ENCODE assay signal across 8 cellular contexts in the genomic region with DNA sequence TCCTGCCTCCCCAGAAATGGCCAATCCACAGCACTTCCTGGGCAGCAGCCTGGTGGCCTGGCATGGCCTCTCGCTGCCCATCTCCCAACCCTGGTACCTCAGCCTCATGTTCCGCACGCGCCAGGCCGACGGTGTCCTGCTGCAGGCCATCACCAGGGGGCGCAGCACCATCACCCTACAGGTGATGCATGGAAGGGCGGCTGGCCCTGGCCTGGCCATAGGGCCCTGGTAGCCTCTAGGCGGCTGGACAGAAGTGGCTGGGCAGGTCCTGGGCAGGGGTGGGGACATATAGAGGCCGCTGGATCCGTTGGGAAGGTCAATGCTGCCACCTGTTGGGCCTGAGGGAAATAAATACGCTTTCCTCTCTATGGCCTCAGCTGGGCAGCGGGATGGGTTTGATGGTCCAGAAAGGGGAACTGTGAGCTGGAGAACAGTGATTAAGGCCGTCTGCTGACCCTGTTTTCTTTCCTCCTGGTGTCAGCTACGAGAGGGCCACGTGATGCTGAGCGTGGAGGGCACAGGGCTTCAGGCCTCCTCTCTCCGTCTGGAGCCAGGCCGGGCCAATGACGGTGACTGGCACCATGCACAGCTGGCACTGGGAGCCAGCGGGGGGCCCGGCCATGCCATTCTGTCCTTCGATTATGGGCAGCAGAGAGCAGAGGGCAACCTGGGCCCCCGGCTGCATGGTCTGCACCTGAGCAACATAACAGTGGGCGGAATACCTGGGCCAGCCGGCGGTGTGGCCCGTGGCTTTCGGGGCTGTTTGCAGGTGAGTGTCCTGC. TPM values are rescaled to one million over a fixed set of nuclear protein-coding genes. Genes with fewer than 3 reads are reported as not detected.
A peak's percentile ranks its signal among the peaks of the same experiment; 100 is the strongest.
DNase-seq lines count a peak whose midpoint lies in the region; ATAC-seq and TF ChIP-seq lines count a peak whose summit lies in the region.

No MANE protein-coding gene starts in this region.

- H3K4me1 ChIP-seq in GM23338 (ENCODE audit: insufficient read depth), result no peaks in the 10 kb centered on the region; the same call in 1 of the 2 replicates

- POLR2A ChIA-PET in activated CD4-positive, alpha-beta T cell treated with anti-CD3 and anti-CD28 coated beads for 36 hours (lab: Charles Lee), result no interaction called here

- H3K79me2 ChIP-seq in GM23338 (replicated peaks; ENCODE audit: insufficient read depth), result no peaks in the 10 kb centered on the region

- DNase-seq in DMS53 (lab: John Stamatoyannopoulos, UW), result peak; percentile 99
- DNase-seq in GM23338 (ENCODE audit: low spot score), result peak; percentile 98
- DNase-seq in NCI-H1092 treated with DMSO at 0.1 percent for 48 hours (lab: John Stamatoyannopoulos, UW), result peak; percentile 32
- DNase-seq in activated CD4-positive, alpha-beta T cell treated with anti-CD3 and anti-CD28 coated beads for 36 hours, result peak; percentile 92
- DNase-seq in central memory CD8-positive, alpha-beta T cell (ENCODE audit: low spot score in 2 of 2), result peak; percentile 55 to 75
- peak; percentile 82 for DNase-seq in stimulated activated CD4-positive, alpha-beta T cell treated with anti-CD3 and anti-CD28 coated beads, Interleukin-4, amount 100 ng/mL, for 1 hour

- no peak overlapping the region for H3K4me3 ChIP-seq in GM23338

- 0 out of 2 replicates have a peak, but pooled peaks cover 5% of the 10 kb centered on the region for H3F3A ChIP-seq in GM23338 (replicated peaks; ENCODE audit: low read depth)

- no peak overlapping the region for H3K27ac ChIP-seq in GM23338 (ENCODE audit: low read depth)
- peak overlapping the region; percentile 96 for H3K27ac ChIP-seq in layer of hippocampus (ENCODE audit: low read depth, low read length)

- peaks cover 19% of the 10 kb centered on the region for H3K4me1 Mint-ChIP-seq in GM23338
- H3K4me1 Mint-ChIP-seq in activated CD4-positive, alpha-beta T cell treated with anti-CD3 and anti-CD28 coated beads for 36 hours, result no peaks in the 10 kb centered on the region
- H3K4me1 Mint-ChIP-seq in central memory CD8-positive, alpha-beta T cell, result no peaks in the 10 kb centered on the region

- ATAC-seq in GM23338 (peak; percentile 92), GM18870 (IDR thresholded peaks at IDR 0.05; ENCODE audit: unreplicated experiment) (no peak)
- ATAC-seq in activated CD4-positive, alpha-beta T cell treated with anti-CD3 and anti-CD28 coated beads for 36 hours, result peak; percentile 98
- peak; percentile 70 for ATAC-seq in central memory CD8-positive, alpha-beta T cell (replicated peaks; ENCODE audit: extremely low read depth, poor library complexity, severe bottlenecking)

- H3K36me3 Mint-ChIP-seq in GM23338 (ENCODE audit: low read depth), result peaks cover 6% of the 10 kb centered on the region; the same call in 2 of the 3 replicates
- peaks cover 2% of the 10 kb centered on the region for H3K36me3 Mint-ChIP-seq in activated CD4-positive, alpha-beta T cell treated with anti-CD3 and anti-CD28 coated beads for 36 hours (ENCODE audit: low read depth)
- H3K36me3 Mint-ChIP-seq in central memory CD8-positive, alpha-beta T cell (ENCODE audit: insufficient read depth), result peaks cover 5% of the 10 kb centered on the region

- H3K9me3 Mint-ChIP-seq in GM23338, result no peaks in the 10 kb centered on the region; the same call in 1 of the 3 replicates
- no peaks in the 10 kb centered on the region for H3K9me3 Mint-ChIP-seq in activated CD4-positive, alpha-beta T cell treated with anti-CD3 and anti-CD28 coated beads for 36 hours (ENCODE audit: low read depth)
- no peaks in the 10 kb centered on the region for H3K9me3 Mint-ChIP-seq in central memory CD8-positive, alpha-beta T cell

- H3K36me3 ChIP-seq in GM23338 (ENCODE audit: insufficient read depth), result no peaks in the 10 kb centered on the region; the same call in 1 of the 2 replicates

- TF ChIP-seq CTCF in GM23338 (conservative IDR thresholded peaks at IDR 0.05; ENCODE audit: low read depth in 2 of 2), result peak; percentile 96 to 99

- H3K27ac Mint-ChIP-seq in GM23338, result no peak overlapping the region
- peak overlapping the region; percentile 89 for H3K27ac Mint-ChIP-seq in activated CD4-positive, alpha-beta T cell treated with anti-CD3 and anti-CD28 coated beads for 36 hours
- peak overlapping the region; percentile 25 for H3K27ac Mint-ChIP-seq in central memory CD8-positive, alpha-beta T cell (ENCODE audit: low read depth)

- no peaks in the 10 kb centered on the region for H3K9me2 ChIP-seq in GM23338 (ENCODE audit: insufficient read depth)

- CTCF ChIA-PET in activated CD4-positive, alpha-beta T cell treated with anti-CD3 and anti-CD28 coated beads for 36 hours (lab: Charles Lee), result interaction anchor here (0.8 to 7.2 kb wide), 13 partner anchors 10 to 269 kb away, joined by 3 to 76 read pairs (median 4); partner anchors contain the start of genes SARS1 and SORT1

- H4K20me1 ChIP-seq in GM23338 (replicated peaks; ENCODE audit: insufficient read depth), result no peaks in the 10 kb centered on the region

- H3K27me3 ChIP-seq in GM23338 (ENCODE audit: insufficient read depth) (no peaks in the 10 kb centered on the region), layer of hippocampus (ENCODE audit: control insufficient read depth, insufficient read depth, low read length) (no peaks in the 10 kb centered on the region)

- no peak overlapping the region for H2AFZ ChIP-seq in GM23338

- no peak overlapping the region for H3K4me2 ChIP-seq in GM23338

- intact Hi-C loops in activated CD4-positive, alpha-beta T cell treated with anti-CD3 and anti-CD28 coated beads for 36 hours (cut with DNase I, micrococcal nuclease), result loop anchor here (1.0 to 5.0 kb wide), 6 partner anchors 20 to 269 kb away; partner anchors contain the start of gene PSRC1 (in 1 of the 2)

- no peak overlapping the region; the same call in 2 of the 3 replicates for H3K4me3 Mint-ChIP-seq in GM23338
- no peak overlapping the region for H3K4me3 Mint-ChIP-seq in activated CD4-positive, alpha-beta T cell treated with anti-CD3 and anti-CD28 coated beads for 36 hours
- no peak overlapping the region for H3K4me3 Mint-ChIP-seq in central memory CD8-positive, alpha-beta T cell

- peaks cover 10% of the 10 kb centered on the region for H3K27me3 Mint-ChIP-seq in GM23338 (ENCODE audit: insufficient read depth, low read depth, poor library complexity)
- no peaks in the 10 kb centered on the region for H3K27me3 Mint-ChIP-seq in activated CD4-positive, alpha-beta T cell treated with anti-CD3 and anti-CD28 coated beads for 36 hours
- no peaks in the 10 kb centered on the region for H3K27me3 Mint-ChIP-seq in central memory CD8-positive, alpha-beta T cell

TF ChIP-seq in GM23338, 12 proteins besides CTCF, POLR2A, EP300 and RAD21:
- TF ChIP-seq REST (IDR thresholded peaks at IDR 0.05; ENCODE audit: unreplicated experiment) (no peak), POLR2AphosphoS5 (IDR thresholded peaks at IDR 0.05; ENCODE audit: low read depth) (0 out of 2 replicates have a peak, but pooled peaks have one; percentile 49), ZNF114 (CRISPR knock-in tag; IDR thresholded peaks at IDR 0.05) (peak; percentile 48; the same call in 1 of the 2 replicates), CREB1 (CRISPR knock-in tag; IDR thresholded peaks at IDR 0.05; ENCODE audit: low read depth) (peak; percentile 62)
TF ChIP-seq in GM23338: peak in this region for 3.

RNA-seq across cellular contexts. Expression of gene CELSR2, which starts 14.4 kb away (rescaled TPM):
- total RNA-seq in GM23338 (2014; rRNA removed; shearing (Covaris generic)), result 30.4 and 35.1 TPM in 2 replicates
- polyA plus RNA-seq in GM23338 (2016; fragmentation: Nextera tagmentation; extraction: Ambion mirVana), result 11.1 and 11.2 TPM in 2 replicates
- 1 to 10 TPM; 1.9 to 2.0 TPM for total RNA-seq in activated CD4-positive, alpha-beta T cell treated with anti-CD3 and anti-CD28 coated beads for 36 hours

RNA-seq across cellular contexts. Expression of gene PSRC1, which starts 19.2 kb away (rescaled TPM):
- total RNA-seq in GM23338 (2014; rRNA removed; shearing (Covaris generic)), result 50.6 and 61.1 TPM in 2 replicates
- polyA plus RNA-seq in GM23338 (2016; fragmentation: Nextera tagmentation; extraction: Ambion mirVana), result 51.4 and 55.0 TPM in 2 replicates
- 10 to 100 TPM; 17.6 to 18.4 TPM for total RNA-seq in activated CD4-positive, alpha-beta T cell treated with anti-CD3 and anti-CD28 coated beads for 36 hours

RNA-seq across cellular contexts. Expression of gene MYBPHL, which starts 43.0 kb away (rescaled TPM):
- not detected in 2 replicates for total RNA-seq in GM23338 (2014; rRNA removed; shearing (Covaris generic))
- 0.68 TPM in 1 of 2 replicates, not detected in the other for polyA plus RNA-seq in GM23338 (2016; fragmentation: Nextera tagmentation; extraction: Ambion mirVana)
- not detected for total RNA-seq in activated CD4-positive, alpha-beta T cell treated with anti-CD3 and anti-CD28 coated beads for 36 hours

RNA-seq across cellular contexts. Expression of gene SARS1, which starts 50.1 kb away (rescaled TPM):
- 166 and 168 TPM in 2 replicates for total RNA-seq in GM23338 (2014; rRNA removed; shearing (Covaris generic))
- 125 and 141 TPM in 2 replicates for polyA plus RNA-seq in GM23338 (2016; fragmentation: Nextera tagmentation; extraction: Ambion mirVana)
- 100 to 1,000 TPM; 224 to 240 TPM for total RNA-seq in activated CD4-positive, alpha-beta T cell treated with anti-CD3 and anti-CD28 coated beads for 36 hours

Comparison
In these comparisons a context has a peak if more than half of its experiments do, and no peak if none do; other contexts are left out.
1. DNase-seq: peak in every context shown above with its lines; median percentile 99 in DMS53; 98 in GM23338; 92 in activated CD4-positive, alpha-beta T cell treated with anti-CD3 and anti-CD28 coated beads for 36 hours; 82 in stimulated activated CD4-positive, alpha-beta T cell treated with anti-CD3 and anti-CD28 coated beads, Interleukin-4, amount 100 ng/mL, for 1 hour; 65 in central memory CD8-positive, alpha-beta T cell; 32 in NCI-H1092 treated with DMSO at 0.1 percent for 48 hours.
2. RNA of gene CELSR2, which starts 14.4 kb away (total RNA-seq): 30.4 to 35.1 TPM in GM23338; 1.9 to 2.0 TPM in activated CD4-positive, alpha-beta T cell treated with anti-CD3 and anti-CD28 coated beads for 36 hours; every median in the first group is over 10 times any median in the second.